In the genomic region with DNA sequence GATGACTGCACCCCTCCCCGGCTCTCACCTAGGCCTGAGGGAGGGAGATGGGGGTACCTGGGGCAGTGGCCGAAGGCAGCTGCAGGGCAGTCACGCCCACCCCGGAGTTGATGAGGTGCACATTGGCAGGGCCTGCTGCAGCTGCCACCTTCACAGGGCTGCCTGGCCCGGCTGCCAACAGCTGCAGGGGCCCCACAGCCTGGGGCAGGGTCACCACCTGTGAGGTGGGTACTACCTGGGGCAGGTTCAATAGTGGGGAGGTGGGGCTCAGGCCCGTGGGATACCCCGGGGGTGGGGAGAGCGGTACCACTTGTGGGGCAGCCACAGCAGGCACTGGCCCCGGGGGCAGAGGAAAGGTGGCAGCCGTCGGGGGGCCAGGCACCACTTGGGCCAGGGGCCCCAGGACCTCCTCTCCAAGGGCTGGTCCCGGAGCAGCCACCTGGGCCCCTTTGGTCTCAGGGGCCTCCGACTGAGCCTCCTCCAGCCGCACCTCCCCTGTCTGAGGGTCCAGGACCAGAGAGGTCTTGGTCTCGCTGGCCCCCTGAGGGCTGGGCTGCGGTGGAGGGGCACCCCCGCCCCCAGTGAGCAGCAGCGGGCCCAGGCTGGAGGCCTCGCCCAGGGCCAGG, we compare ENCODE assay signal across 10 cellular contexts. TPM values are rescaled to one million over a fixed set of nuclear protein-coding genes. Genes with fewer than 3 reads are reported as not detected.
A peak's percentile ranks its signal among the peaks of the same experiment; 100 is the strongest.
DNase-seq lines count a peak whose midpoint lies in the region; ATAC-seq and TF ChIP-seq lines count a peak whose summit lies in the region.
"Had no signal": no experiment of that assay in that cellular context is flagged by ENCODE, and none has a peak within 500 bp of the region (broad histone marks: within the 10 kb centered on the region; RNA-seq: fewer than 3 reads in every experiment).

No MANE protein-coding gene starts in this region.

- H3K27me3 ChIP-seq in PC-9 (ENCODE audit: insufficient read depth, low read depth): no peaks in the 10 kb centered on the region
- H3K27me3 ChIP-seq in endodermal cell (ENCODE audit: control insufficient read depth, insufficient read depth, low read length, poor library complexity, severe bottlenecking): no peaks in the 10 kb centered on the region
- no peaks in the 10 kb centered on the region for H3K27me3 ChIP-seq in upper lobe of right lung

- POLR2A ChIA-PET in PC-9 (lab: Charles Lee; ENCODE audit: unreplicated experiment): interaction anchor here (1.6 kb wide), 1 partner anchor 74 kb away, joined by 13 read pairs; a partner anchor contains a TSS

- WGBS in endodermal cell (ENCODE audit: insufficient coverage in 1 of 2, insufficient read length in 1 of 2), 2 experiments: 85 to 92% methylated on average over 5 to 19 of the region's 19 CpGs

- H3K27ac ChIP-seq in PC-9: 0 out of 2 replicates have a peak overlapping the region, but pooled peaks have one; percentile 20
- H3K27ac ChIP-seq in endodermal cell (ENCODE audit: low read depth, low read length): no peak overlapping the region
- H3K27ac ChIP-seq in upper lobe of right lung: peak overlapping the region; percentile 92

- H3K4me1 ChIP-seq in PC-9 (replicated peaks; ENCODE audit: insufficient read depth) (peaks cover 17% of the 10 kb centered on the region), endodermal cell (ENCODE audit: control insufficient read depth, insufficient read depth, low read length) (peaks cover 13% of the 10 kb centered on the region), upper lobe of right lung (peaks cover 31% of the 10 kb centered on the region)

- H3K36me3 ChIP-seq in PC-9 (ENCODE audit: low read depth) (no peaks in the 10 kb centered on the region), endodermal cell (ENCODE audit: control insufficient read depth, insufficient read depth, low read length) (no peaks in the 10 kb centered on the region), upper lobe of right lung (no peaks in the 10 kb centered on the region)

- TF ChIP-seq CTCF in PC-9 (conservative IDR thresholded peaks at IDR 0.05): no peak
- TF ChIP-seq CTCF in endodermal cell (conservative IDR thresholded peaks at IDR 0.05): no peak
- no peak for TF ChIP-seq CTCF in mesothelial cell of epicardium (IDR thresholded peaks at IDR 0.05; ENCODE audit: unreplicated experiment)
- TF ChIP-seq CTCF in upper lobe of right lung (IDR thresholded peaks at IDR 0.05): no peak
- no peak for TF ChIP-seq CTCF in GM10266 (IDR thresholded peaks at IDR 0.05; ENCODE audit: control insufficient read depth, insufficient read depth, low read depth, missing control alignments)

- CTCF ChIA-PET in PC-9 (lab: Charles Lee): interaction anchor here (0.6 kb wide), 2 partner anchors 25 to 97 kb away, joined by 6 read pairs; a partner anchor contains a TSS

- H3K9ac ChIP-seq in endodermal cell (ENCODE audit: extremely low read depth, low read length, poor library complexity, severe bottlenecking): no peak overlapping the region

- no peak for ATAC-seq in upper lobe of right lung
- no peak for ATAC-seq in GM19455 (IDR thresholded peaks at IDR 0.05; ENCODE audit: unreplicated experiment)
- ATAC-seq in GM21723 (IDR thresholded peaks at IDR 0.05; ENCODE audit: unreplicated experiment): no peak
- ATAC-seq: left lobe of liver had no signal

- no peaks in the 10 kb centered on the region for H3K79me2 ChIP-seq in PC-9 (ENCODE audit: low read depth)

- peak overlapping the region; percentile 100 for H3K4me2 ChIP-seq in PC-9

- DNase-seq in PC-9 (no peak), endodermal cell (no peak), mesothelial cell of epicardium (ENCODE audit: low spot score in 2 of 2, unreplicated experiment in 2 of 2) (no peak), upper lobe of right lung (no peak), GM10266 (ENCODE audit: extremely low spot score) (no peak)
- DNase-seq: activated CD4-positive, alpha-beta T cell treated with anti-CD3 and anti-CD28 coated beads, Interleukin-2, amount 50 U/mL, for 1 hour; stimulated activated CD4-positive, alpha-beta T cell treated with anti-CD3 and anti-CD28 coated beads, Interleukin-4, amount 100 ng/mL, for 1 hour had no signal

- H3K4me1 Mint-ChIP-seq in endodermal cell: peaks cover 13% of the 10 kb centered on the region
- peaks cover 29% of the 10 kb centered on the region for H3K4me1 Mint-ChIP-seq in mesothelial cell of epicardium

- H3K4me3 Mint-ChIP-seq in endodermal cell (peak overlapping the region; percentile 95), mesothelial cell of epicardium (peak overlapping the region; percentile 87)

- H3K27ac Mint-ChIP-seq in endodermal cell (no peak overlapping the region), mesothelial cell of epicardium (no peak overlapping the region)

- intact Hi-C loops in PC-9 (cut with micrococcal nuclease; ENCODE audit: unreplicated experiment) (loop anchor here (5.0 kb wide), 2 partner anchors 116 to 344 kb away; a partner anchor contains a TSS), upper lobe of right lung (cut with DNase I) (no loop called here)

- H3K9me3 Mint-ChIP-seq in endodermal cell (no peaks in the 10 kb centered on the region), mesothelial cell of epicardium (no peaks in the 10 kb centered on the region)

- H3K4me3 ChIP-seq in PC-9: peak overlapping the region; percentile 97; the same call in 1 of the 2 replicates
- H3K4me3 ChIP-seq in endodermal cell (ENCODE audit: low read length): no peak overlapping the region
- peak overlapping the region; percentile 69 for H3K4me3 ChIP-seq in upper lobe of right lung

- no peaks in the 10 kb centered on the region for H3K9me3 ChIP-seq in PC-9 (ENCODE audit: insufficient read depth, low read depth)
- H3K9me3 ChIP-seq in endodermal cell (ENCODE audit: control insufficient read depth, low read length): no peaks in the 10 kb centered on the region
- no peaks in the 10 kb centered on the region for H3K9me3 ChIP-seq in upper lobe of right lung

- H3F3A ChIP-seq in PC-9 (ENCODE audit: insufficient read depth, low read depth): peaks cover 38% of the 10 kb centered on the region; the same call in 1 of the 2 replicates

- H4K20me1 ChIP-seq in PC-9 (ENCODE audit: insufficient read depth): no peaks in the 10 kb centered on the region

- no TSS peak for BruUV-seq in PC-9 (replicated peaks; lab: Mats Ljungman, UMichigan)

- no peaks in the 10 kb centered on the region for H3K9me2 ChIP-seq in PC-9 (ENCODE audit: insufficient read depth)

- H3K27me3 Mint-ChIP-seq in endodermal cell (ENCODE audit: insufficient read depth) (no peaks in the 10 kb centered on the region), mesothelial cell of epicardium (ENCODE audit: low read depth) (peaks cover 1% of the 10 kb centered on the region)

- H2AFZ ChIP-seq in PC-9: no peak overlapping the region

- H3K36me3 Mint-ChIP-seq in endodermal cell (ENCODE audit: low read depth) (peaks cover 4% of the 10 kb centered on the region), mesothelial cell of epicardium (peaks cover 2% of the 10 kb centered on the region)

RNA-seq across cellular contexts. Expression of a gene that starts 2.6 kb away (rescaled TPM):
- total RNA-seq in PC-9 (2021) (27.6 and 31.1 TPM in 2 replicates), endodermal cell (10 to 100 TPM; 41.6 to 46.4 TPM), mesothelial cell of epicardium (44.3 to 50.3 TPM (median 47.3 TPM) in 3 replicates), upper lobe of right lung (15.5 TPM)
- 38.7 TPM for polyA plus RNA-seq in endodermal cell (2013, experiment 1 of 2)
- 33.4 TPM for polyA plus RNA-seq in endodermal cell (2013, experiment 2 of 2)

RNA-seq across cellular contexts. Expression of a gene that starts 15.9 kb away (rescaled TPM):
- total RNA-seq in PC-9 (2021) (110 and 132 TPM in 2 replicates), endodermal cell (10 to 100 TPM; 58.8 to 75.9 TPM), mesothelial cell of epicardium (126 to 130 TPM (median 127 TPM) in 3 replicates), upper lobe of right lung (50.1 TPM)
- polyA plus RNA-seq in endodermal cell (2013, experiment 1 of 2): 50.5 TPM
- 46.7 TPM for polyA plus RNA-seq in endodermal cell (2013, experiment 2 of 2)

RNA-seq across cellular contexts. Expression of a gene that starts 26.2 kb away (rescaled TPM):
- total RNA-seq in PC-9 (2021): 66.7 and 71.1 TPM in 2 replicates
- total RNA-seq in endodermal cell: 10 to 100 TPM; 86.4 to 86.9 TPM
- polyA plus RNA-seq in endodermal cell (2013, experiment 1 of 2): 61.6 TPM
- polyA plus RNA-seq in endodermal cell (2013, experiment 2 of 2): 53.9 TPM
- total RNA-seq in mesothelial cell of epicardium: 109 to 120 TPM (median 116 TPM) in 3 replicates
- total RNA-seq in upper lobe of right lung: 58.7 TPM

RNA-seq across cellular contexts. Expression of a gene that starts 33.2 kb away (rescaled TPM):
- total RNA-seq in PC-9 (2021) (not detected in 2 replicates), endodermal cell (not detected), mesothelial cell of epicardium (not detected in 3 replicates), upper lobe of right lung (not detected)
- polyA plus RNA-seq in endodermal cell (2013, experiment 1 of 2): not detected
- not detected for polyA plus RNA-seq in endodermal cell (2013, experiment 2 of 2)
- total RNA-seq: left lobe of liver had no signal

RNA-seq across cellular contexts. Expression of a gene that starts 35.7 kb away (rescaled TPM):
- total RNA-seq in PC-9 (2021): 33.3 and 45.5 TPM in 2 replicates
- total RNA-seq in endodermal cell: 10 to 100 TPM; 36.5 to 42.8 TPM
- polyA plus RNA-seq in endodermal cell (2013, experiment 1 of 2): 17.2 TPM
- 15.6 TPM for polyA plus RNA-seq in endodermal cell (2013, experiment 2 of 2)
- total RNA-seq in mesothelial cell of epicardium: 30.6 to 37.3 TPM (median 36.6 TPM) in 3 replicates
- total RNA-seq in upper lobe of right lung: 16.5 TPM
